ENCODE assay signal across 23 cellular contexts in the genomic region with DNA sequence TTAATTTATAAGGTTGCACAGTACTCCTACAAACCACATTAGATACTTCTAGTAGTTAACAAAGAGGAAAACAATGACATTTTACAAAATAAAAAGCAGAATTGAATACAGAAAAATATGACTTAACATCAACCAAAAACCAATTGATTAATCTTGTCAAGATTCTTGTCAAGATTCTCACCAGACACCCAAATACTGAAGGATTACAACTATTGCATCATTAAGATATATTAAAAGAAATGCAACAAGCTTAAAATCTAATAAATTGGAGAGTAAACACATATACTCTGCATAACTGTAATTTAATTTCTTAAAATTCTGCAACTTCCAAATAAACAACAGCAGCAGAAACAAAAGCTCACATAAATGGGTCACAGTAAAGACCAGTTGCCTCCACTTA. TPM values are rescaled to one million over a fixed set of nuclear protein-coding genes. Genes with fewer than 3 reads are reported as not detected.
"Had no signal": no experiment of that assay in that cellular context is flagged by ENCODE, and none has a peak within 500 bp of the region (broad histone marks: within the 10 kb centered on the region; RNA-seq: fewer than 3 reads in every experiment).

No MANE protein-coding gene starts in this region.

- H3K9me3 Mint-ChIP-seq: activated T-cell treated with anti-CD3 and anti-CD28 coated beads, Interleukin-2, amount 50 U/mL, for 4 hours; activated T-helper 2 cell treated with anti-CD3 and anti-CD28 coated beads, Interferon-gamma antibody, Interleukin-2, Interleukin-4, amounts not matched to agents 10 μg/mL and 5 μg/mL and 100 μg/mL, durations not matched to agents 14 hours and 24 hours and 36 hours; mesothelial cell of epicardium; natural killer cell treated with Interleukin-12 subunit alpha and Interleukin-12 subunit beta and Interleukin-15 and Interleukin-18, amount 100 ng/mL, for 72 hours had no signal

- ATAC-seq: activated T-cell treated with anti-CD3 and anti-CD28 coated beads, Interleukin-2, amount 50 U/mL, for 4 hours; natural killer cell treated with Interleukin-12 subunit alpha and Interleukin-12 subunit beta and Interleukin-15 and Interleukin-18, amount 100 ng/mL, for 72 hours; stimulated activated naive CD8-positive, alpha-beta T cell treated with anti-CD3 and anti-CD28 coated beads, Interleukin-15, amount 100 ng/mL, for 72 hours had no signal

- H3K4me1 Mint-ChIP-seq: central memory CD8-positive, alpha-beta T cell; immature natural killer cell had no signal

- H3K27me3 Mint-ChIP-seq: progenitor cell of endocrine pancreas had no signal

- H3K27ac Mint-ChIP-seq: activated naive CD8-positive, alpha-beta T cell; activated T-helper 2 cell treated with anti-CD3 and anti-CD28 coated beads, Interferon-gamma antibody, Interleukin-2, Interleukin-4, amounts not matched to agents 10 μg/mL and 5 μg/mL and 100 μg/mL, durations not matched to agents 14 hours and 24 hours and 36 hours; immature natural killer cell; natural killer cell treated with Interleukin-12 subunit alpha and Interleukin-12 subunit beta and Interleukin-15 and Interleukin-18, amount 100 ng/mL, for 72 hours; progenitor cell of endocrine pancreas; stimulated activated naive CD8-positive, alpha-beta T cell treated with anti-CD3 and anti-CD28 coated beads, Interleukin-15, amount 100 ng/mL, for 72 hours had no signal

- H3K4me3 Mint-ChIP-seq: activated naive CD8-positive, alpha-beta T cell; activated T-cell treated with anti-CD3 and anti-CD28 coated beads, Interleukin-2, amount 50 U/mL, for 4 hours; central memory CD8-positive, alpha-beta T cell; immature natural killer cell; natural killer cell treated with Interleukin-12 subunit alpha and Interleukin-12 subunit beta and Interleukin-15 and Interleukin-18, amount 100 ng/mL, for 72 hours; stimulated activated naive CD8-positive, alpha-beta T cell treated with anti-CD3 and anti-CD28 coated beads, Interleukin-15, amount 100 ng/mL, for 72 hours had no signal

- H3K27ac ChIP-seq: adrenal gland, ascending aorta, left ventricle myocardium inferior, WERI-Rb-1 had no signal

- H3K36me3 Mint-ChIP-seq: activated naive CD8-positive, alpha-beta T cell; immature natural killer cell; natural killer cell treated with Interleukin-12 subunit alpha and Interleukin-12 subunit beta and Interleukin-15 and Interleukin-18, amount 100 ng/mL, for 72 hours had no signal

- H3K9me3 ChIP-seq: adrenal gland, ascending aorta, breast epithelium, left ventricle myocardium inferior, tibial artery had no signal

- DNase-seq: activated CD4-positive, alpha-beta T cell treated with anti-CD3 and anti-CD28 coated beads for 1 hour; activated CD4-positive, alpha-beta T cell treated with anti-CD3 and anti-CD28 coated beads, Interleukin-2, amount 50 U/mL, for 4 hours; activated CD8-positive, alpha-beta memory T cell treated with anti-CD3 and anti-CD28 coated beads, Interleukin-2, amount 50 U/mL, for 48 hours; activated naive CD4-positive, alpha-beta T cell; activated T-cell treated with anti-CD3 and anti-CD28 coated beads, Interleukin-2, amount 50 U/mL, for 4 hours; adrenal gland; effector memory CD4-positive, alpha-beta T cell; immature natural killer cell; left ventricle myocardium inferior; stimulated activated CD4-positive, alpha-beta T cell treated with anti-CD3 and anti-CD28 coated beads, Interleukin-1b, Interleukin-23, amount 100 ng/mL, for 48 hours; stimulated activated naive CD8-positive, alpha-beta T cell treated with anti-CD3 and anti-CD28 coated beads, Interleukin-15, amount 100 ng/mL, for 72 hours; T-helper 1 cell; tibial artery; WERI-Rb-1 had no signal

- H3K27me3 ChIP-seq: adrenal gland, ascending aorta, breast epithelium, tibial artery had no signal

- H3K4me3 ChIP-seq: adrenal gland, ascending aorta, breast epithelium, left ventricle myocardium inferior, tibial artery had no signal

- H3K36me3 ChIP-seq: adrenal gland, ascending aorta, breast epithelium, left ventricle myocardium inferior, tibial artery, WERI-Rb-1 had no signal

RNA-seq across cellular contexts. Expression of gene WLS, which starts 4.7 kb away (rescaled TPM):
- total RNA-seq: activated CD8-positive, alpha-beta memory T cell treated with anti-CD3 and anti-CD28 coated beads for 36 hours; activated T-helper 2 cell treated with anti-CD3 and anti-CD28 coated beads, Interferon-gamma antibody, Interleukin-2, Interleukin-4, amounts not matched to agents 10 μg/mL and 5 μg/mL and 100 μg/mL, durations not matched to agents 14 hours and 24 hours and 36 hours; natural killer cell treated with Interleukin-12 subunit alpha and Interleukin-12 subunit beta and Interleukin-15 and Interleukin-18, amount 100 ng/mL, for 72 hours had no signal
- polyA plus RNA-seq: immature natural killer cell had no signal
